ENCODE assay signal across 1 cellular context in genomic region chr20:653110-653589, GRCh38.
A peak's percentile ranks its signal among the peaks of the same experiment; 100 is the strongest.
TF ChIP-seq lines count a peak whose summit lies in the region.

Gene SRXN1 (minus strand): TSS chr20:653200. CDS start chr20:653185, 15 bp downstream.

TF ChIP-seq in HepG2, 621 proteins besides CTCF, POLR2A, EP300 and RAD21 (continued from another document and continues in another):
- TF ChIP-seq ZNF749 (CRISPR knock-in tag; IDR thresholded peaks at IDR 0.05; ENCODE audit: borderline replicate concordance) (no peak; the same call in none of the 2 replicates), TEF (CRISPR knock-in tag; IDR thresholded peaks at IDR 0.05) (0 out of 2 replicates have a peak, but pooled peaks have one; percentile 34), FOSL2 (CRISPR knock-in tag; IDR thresholded peaks at IDR 0.05) (peak; percentile 85), NBN (conservative IDR thresholded peaks at IDR 0.05) (no peak), SAFB2 (CRISPR knock-in tag; IDR thresholded peaks at IDR 0.05; ENCODE audit: borderline replicate concordance, low read depth) (peak; percentile 99), ETV5 (CRISPR knock-in tag; IDR thresholded peaks at IDR 0.05; ENCODE audit: borderline replicate concordance) (peak; percentile 65), NR3C1 (CRISPR knock-in tag; IDR thresholded peaks at IDR 0.05) (no peak), TAF15 (IDR thresholded peaks at IDR 0.05; ENCODE audit: low read depth, low read length, poor library complexity, severe bottlenecking) (no peak), SOX5 (CRISPR knock-in tag; IDR thresholded peaks at IDR 0.05; ENCODE audit: borderline replicate concordance) (no peak), ZNF776 (CRISPR knock-in tag; IDR thresholded peaks at IDR 0.05) (peak; percentile 91), ZNF607 (CRISPR knock-in tag; IDR thresholded peaks at IDR 0.05; ENCODE audit: borderline replicate concordance) (peak; percentile 49; the same call in 1 of the 2 replicates), PCBP2 (optimal IDR thresholded peaks at IDR 0.05; ENCODE audit: low read depth, low read length, poor library complexity, severe bottlenecking) (no peak), GFI1 (CRISPR knock-in tag; IDR thresholded peaks at IDR 0.05; ENCODE audit: borderline replicate concordance) (peak; percentile 46; the same call in 1 of the 2 replicates), ZFP41 (CRISPR knock-in tag; IDR thresholded peaks at IDR 0.05; ENCODE audit: borderline replicate concordance) (no peak), MXD4 (CRISPR knock-in tag; IDR thresholded peaks at IDR 0.05) (peak; percentile 79), ZNF256 (CRISPR knock-in tag; conservative IDR thresholded peaks at IDR 0.05) (0 out of 2 replicates have a peak, but pooled peaks have one; percentile 17), ZNF496 (CRISPR knock-in tag; IDR thresholded peaks at IDR 0.05; ENCODE audit: insufficient replicate concordance) (no peak), RELA (CRISPR knock-in tag; IDR thresholded peaks at IDR 0.05) (no peak), IKZF4 (CRISPR knock-in tag; IDR thresholded peaks at IDR 0.05; ENCODE audit: borderline replicate concordance, low read depth, not compliant biosample characterization) (peak; percentile 53), SIN3B (IDR thresholded peaks at IDR 0.05; ENCODE audit: low read length) (no peak), ZNF232 (CRISPR knock-in tag; IDR thresholded peaks at IDR 0.05; ENCODE audit: borderline replicate concordance) (peak; percentile 19; the same call in 1 of the 2 replicates), ZBTB10 (CRISPR knock-in tag; IDR thresholded peaks at IDR 0.05; ENCODE audit: borderline replicate concordance) (peak; percentile 85), CCDC6 (CRISPR knock-in tag; IDR thresholded peaks at IDR 0.05) (peak; percentile 92), ZNF772 (CRISPR knock-in tag; IDR thresholded peaks at IDR 0.05) (no peak; the same call in 1 of the 2 replicates), ZNF180 (CRISPR knock-in tag; IDR thresholded peaks at IDR 0.05; ENCODE audit: borderline replicate concordance, low read depth) (no peak), MTA3 (CRISPR knock-in tag; IDR thresholded peaks at IDR 0.05) (no peak), ZBTB20 (CRISPR knock-in tag; IDR thresholded peaks at IDR 0.05; ENCODE audit: borderline replicate concordance, low read depth) (no peak), XBP1 (CRISPR knock-in tag; IDR thresholded peaks at IDR 0.05) (no peak), NRL (CRISPR knock-in tag; IDR thresholded peaks at IDR 0.05; ENCODE audit: borderline replicate concordance) (0 out of 2 replicates have a peak, but pooled peaks have one; percentile 0), ZNF263 (CRISPR knock-in tag; IDR thresholded peaks at IDR 0.05) (peak; percentile 63), ZNF451 (CRISPR knock-in tag; IDR thresholded peaks at IDR 0.05) (peak; percentile 52; the same call in 1 of the 2 replicates), ZNF382 (CRISPR knock-in tag; IDR thresholded peaks at IDR 0.05; ENCODE audit: borderline replicate concordance) (no peak), ZNF556 (CRISPR knock-in tag; IDR thresholded peaks at IDR 0.05; ENCODE audit: borderline replicate concordance) (peak; percentile 99), ATM (IDR thresholded peaks at IDR 0.05; ENCODE audit: borderline replicate concordance) (no peak), PHF20 (CRISPR knock-in tag; IDR thresholded peaks at IDR 0.05) (no peak), SNAI1 (CRISPR knock-in tag; IDR thresholded peaks at IDR 0.05; ENCODE audit: borderline replicate concordance) (no peak; the same call in 1 of the 2 replicates), ZNF569 (CRISPR knock-in tag; IDR thresholded peaks at IDR 0.05; ENCODE audit: borderline replicate concordance) (no peak), ZNF589 (CRISPR knock-in tag; conservative IDR thresholded peaks at IDR 0.05) (no peak; the same call in 1 of the 2 replicates), ZNF704 (CRISPR knock-in tag; IDR thresholded peaks at IDR 0.05; ENCODE audit: borderline replicate concordance) (no peak; the same call in 1 of the 2 replicates), ZNF274 (CRISPR knock-in tag; IDR thresholded peaks at IDR 0.05) (peak; percentile 75), XRCC5 (optimal IDR thresholded peaks at IDR 0.05; ENCODE audit: low read length) (peak; percentile 96), GZF1 (CRISPR knock-in tag; IDR thresholded peaks at IDR 0.05) (0 out of 2 replicates have a peak, but pooled peaks have one; percentile 56), NCOR1 (IDR thresholded peaks at IDR 0.05; ENCODE audit: borderline replicate concordance, low read length) (no peak), MEIS2 (CRISPR knock-in tag; IDR thresholded peaks at IDR 0.05) (peak; percentile 79), ELF4 (CRISPR knock-in tag; IDR thresholded peaks at IDR 0.05; ENCODE audit: borderline replicate concordance) (no peak), ATRX (CRISPR knock-in tag; IDR thresholded peaks at IDR 0.05; ENCODE audit: borderline replicate concordance) (no peak), FOXO1 (CRISPR knock-in tag; IDR thresholded peaks at IDR 0.05) (peak; percentile 19; the same call in 1 of the 2 replicates), HNRNPK (IDR thresholded peaks at IDR 0.05; ENCODE audit: low read depth, low read length, poor library complexity, severe bottlenecking) (peak; percentile 88), KDM3A (CRISPR knock-in tag; IDR thresholded peaks at IDR 0.05; ENCODE audit: low read depth) (no peak; the same call in 1 of the 2 replicates), SP1 (IDR thresholded peaks at IDR 0.05) (no peak), SP1 (CRISPR knock-in tag; IDR thresholded peaks at IDR 0.05) (peak; percentile 55; the same call in 1 of the 2 replicates)
- TF ChIP-seq, protein P1, sequence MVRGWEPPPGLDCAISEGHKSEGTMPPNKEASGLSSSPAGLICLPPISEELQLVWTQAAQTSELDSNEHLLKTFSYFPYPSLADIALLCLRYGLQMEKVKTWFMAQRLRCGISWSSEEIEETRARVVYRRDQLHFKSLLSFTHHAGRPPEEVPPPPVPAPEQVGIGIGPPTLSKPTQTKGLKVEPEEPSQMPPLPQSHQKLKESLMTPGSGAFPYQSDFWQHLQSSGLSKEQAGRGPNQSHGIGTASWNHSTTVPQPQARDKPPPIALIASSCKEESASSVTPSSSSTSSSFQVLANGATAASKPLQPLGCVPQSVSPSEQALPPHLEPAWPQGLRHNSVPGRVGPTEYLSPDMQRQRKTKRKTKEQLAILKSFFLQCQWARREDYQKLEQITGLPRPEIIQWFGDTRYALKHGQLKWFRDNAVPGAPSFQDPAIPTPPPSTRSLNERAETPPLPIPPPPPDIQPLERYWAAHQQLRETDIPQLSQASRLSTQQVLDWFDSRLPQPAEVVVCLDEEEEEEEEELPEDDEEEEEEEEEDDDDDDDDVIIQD (CRISPR knock-in tag; IDR thresholded peaks at IDR 0.05; ENCODE audit: low read depth): 0 out of 2 replicates have a peak, but pooled peaks have one; percentile 45
- TF ChIP-seq, protein P2, sequence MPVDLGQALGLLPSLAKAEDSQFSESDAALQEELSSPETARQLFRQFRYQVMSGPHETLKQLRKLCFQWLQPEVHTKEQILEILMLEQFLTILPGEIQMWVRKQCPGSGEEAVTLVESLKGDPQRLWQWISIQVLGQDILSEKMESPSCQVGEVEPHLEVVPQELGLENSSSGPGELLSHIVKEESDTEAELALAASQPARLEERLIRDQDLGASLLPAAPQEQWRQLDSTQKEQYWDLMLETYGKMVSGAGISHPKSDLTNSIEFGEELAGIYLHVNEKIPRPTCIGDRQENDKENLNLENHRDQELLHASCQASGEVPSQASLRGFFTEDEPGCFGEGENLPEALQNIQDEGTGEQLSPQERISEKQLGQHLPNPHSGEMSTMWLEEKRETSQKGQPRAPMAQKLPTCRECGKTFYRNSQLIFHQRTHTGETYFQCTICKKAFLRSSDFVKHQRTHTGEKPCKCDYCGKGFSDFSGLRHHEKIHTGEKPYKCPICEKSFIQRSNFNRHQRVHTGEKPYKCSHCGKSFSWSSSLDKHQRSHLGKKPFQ (CRISPR knock-in tag; IDR thresholded peaks at IDR 0.05; ENCODE audit: insufficient replicate concordance): peak; percentile 17
- TF ChIP-seq, protein P3, sequence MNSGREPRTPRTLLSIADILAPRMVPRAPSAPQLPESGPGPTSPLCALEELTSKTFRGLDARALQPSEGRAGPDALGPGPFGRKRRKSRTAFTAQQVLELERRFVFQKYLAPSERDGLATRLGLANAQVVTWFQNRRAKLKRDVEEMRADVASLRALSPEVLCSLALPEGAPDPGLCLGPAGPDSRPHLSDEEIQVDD (CRISPR knock-in tag; IDR thresholded peaks at IDR 0.05; ENCODE audit: borderline replicate concordance): 0 out of 2 replicates have a peak, but pooled peaks have one; percentile 7
- TF ChIP-seq, protein P4, sequence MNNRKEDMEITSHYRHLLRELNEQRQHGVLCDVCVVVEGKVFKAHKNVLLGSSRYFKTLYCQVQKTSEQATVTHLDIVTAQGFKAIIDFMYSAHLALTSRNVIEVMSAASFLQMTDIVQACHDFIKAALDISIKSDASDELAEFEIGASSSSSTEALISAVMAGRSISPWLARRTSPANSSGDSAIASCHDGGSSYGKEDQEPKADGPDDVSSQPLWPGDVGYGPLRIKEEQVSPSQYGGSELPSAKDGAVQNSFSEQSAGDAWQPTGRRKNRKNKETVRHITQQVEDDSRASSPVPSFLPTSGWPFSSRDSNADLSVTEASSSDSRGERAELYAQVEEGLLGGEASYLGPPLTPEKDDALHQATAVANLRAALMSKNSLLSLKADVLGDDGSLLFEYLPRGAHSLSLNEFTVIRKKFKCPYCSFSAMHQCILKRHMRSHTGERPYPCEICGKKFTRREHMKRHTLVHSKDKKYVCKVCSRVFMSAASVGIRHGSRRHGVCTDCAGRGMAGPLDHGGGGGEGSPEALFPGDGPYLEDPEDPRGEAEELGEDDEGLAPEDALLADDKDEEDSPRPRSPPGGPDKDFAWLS (CRISPR knock-in tag; IDR thresholded peaks at IDR 0.05; ENCODE audit: borderline replicate concordance): no peak
- TF ChIP-seq, protein P5, sequence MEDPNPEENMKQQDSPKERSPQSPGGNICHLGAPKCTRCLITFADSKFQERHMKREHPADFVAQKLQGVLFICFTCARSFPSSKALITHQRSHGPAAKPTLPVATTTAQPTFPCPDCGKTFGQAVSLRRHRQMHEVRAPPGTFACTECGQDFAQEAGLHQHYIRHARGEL (CRISPR knock-in tag; IDR thresholded peaks at IDR 0.05): peak; percentile 100
